ENCODE assay signal across 11 cellular contexts in genomic region chr16:68246121-68246520, GRCh38. TPM values are rescaled to one million over a fixed set of nuclear protein-coding genes. Genes with fewer than 3 reads are reported as not detected.
DNase-seq lines count a peak whose midpoint lies in the region; ATAC-seq lines count a peak whose summit lies in the region.
"Had no signal": no experiment of that assay in that cellular context is flagged by ENCODE, and none has a peak within 500 bp of the region (broad histone marks: within the 10 kb centered on the region; RNA-seq: fewer than 3 reads in every experiment).

No MANE protein-coding gene starts in this region.

- H3K4me3 Mint-ChIP-seq in T-helper 2 cell treated with Interferon-gamma antibody and Interleukin-4, amounts not matched to agents 5 μg/mL and 100 μg/mL, for 36 hours, result peak overlapping the region; percentile 100
- H3K4me3 Mint-ChIP-seq in activated T-helper 2 cell treated with anti-CD3 and anti-CD28 coated beads, Interferon-gamma antibody, Interleukin-2, Interleukin-4, amounts not matched to agents 10 μg/mL and 5 μg/mL and 100 μg/mL, durations not matched to agents 14 hours and 24 hours and 36 hours (ENCODE audit: low read depth), result peak overlapping the region; percentile 94
- H3K4me3 Mint-ChIP-seq in immature natural killer cell, result peak overlapping the region; percentile 97 to 99 (median 99)

- H3K9ac ChIP-seq in stomach smooth muscle (ENCODE audit: low read length in 2 of 2), result peak overlapping the region; percentile 41 to 75

- no peak for DNase-seq in T-helper 2 cell treated with Interferon-gamma antibody and Interleukin-4, amounts not matched to agents 5 μg/mL and 100 μg/mL, for 36 hours (ENCODE audit: low spot score)
- DNase-seq in T-helper 2 cell (no peak), immature natural killer cell (no peak), hippocampal formation (lab: John Stamatoyannopoulos, UW) (no peak)
- no peak for DNase-seq in activated T-helper 2 cell treated with anti-CD3 and anti-CD28 coated beads, Interferon-gamma antibody, Interleukin-2, Interleukin-4, amounts not matched to agents 10 μg/mL and 5 μg/mL and 100 μg/mL, durations not matched to agents 14 hours and 24 hours and 36 hours (ENCODE audit: low spot score)
- DNase-seq in activated CD4-positive, CD25-positive, alpha-beta regulatory T cell (lab: John Stamatoyannopoulos, UW), result no peak
- DNase-seq: anterior cingulate cortex, HCEC 1CT, NCI-H82 had no signal

- intact Hi-C loops in activated T-helper 2 cell treated with anti-CD3 and anti-CD28 coated beads, Interferon-gamma antibody, Interleukin-2, Interleukin-4, amounts not matched to agents 10 μg/mL and 5 μg/mL and 100 μg/mL, durations not matched to agents 14 hours and 24 hours and 36 hours (cut with micrococcal nuclease), result loop anchor here (10.0 kb wide), 1 partner anchor 269 kb away; no protein-coding TSS in a partner anchor

- H3K36me3 ChIP-seq in stomach smooth muscle (ENCODE audit: control insufficient read depth in 2 of 2, insufficient read depth in 2 of 2, low read length in 2 of 2), result peaks cover 0 to 11% of the 10 kb centered on the region in 2 donors

- H3K4me1 ChIP-seq in stomach smooth muscle (ENCODE audit: control insufficient read depth, insufficient read depth, low read length), result peaks cover 31% of the 10 kb centered on the region

- H3K4me3 ChIP-seq in stomach smooth muscle (ENCODE audit: low read length in 2 of 2), result peak overlapping the region; percentile 96 to 99

- no peak for ATAC-seq in GM18907 (IDR thresholded peaks at IDR 0.05; ENCODE audit: unreplicated experiment)

- no peaks in the 10 kb centered on the region for H3K27me3 ChIP-seq in stomach smooth muscle (ENCODE audit: control insufficient read depth in 1 of 2, insufficient read depth in 2 of 2, low read length in 2 of 2)

- no peaks in the 10 kb centered on the region for H3K9me3 Mint-ChIP-seq in T-helper 2 cell treated with Interferon-gamma antibody and Interleukin-4, amounts not matched to agents 5 μg/mL and 100 μg/mL, for 36 hours
- H3K9me3 Mint-ChIP-seq in activated T-helper 2 cell treated with anti-CD3 and anti-CD28 coated beads, Interferon-gamma antibody, Interleukin-2, Interleukin-4, amounts not matched to agents 10 μg/mL and 5 μg/mL and 100 μg/mL, durations not matched to agents 14 hours and 24 hours and 36 hours, result no peaks in the 10 kb centered on the region
- H3K9me3 Mint-ChIP-seq in immature natural killer cell, result no peaks in the 10 kb centered on the region

- H3K27ac ChIP-seq in stomach smooth muscle (ENCODE audit: low read length), result no peak overlapping the region

- peaks cover 4% of the 10 kb centered on the region for H3K27me3 Mint-ChIP-seq in T-helper 2 cell treated with Interferon-gamma antibody and Interleukin-4, amounts not matched to agents 5 μg/mL and 100 μg/mL, for 36 hours (ENCODE audit: low read depth)
- no peaks in the 10 kb centered on the region for H3K27me3 Mint-ChIP-seq in activated T-helper 2 cell treated with anti-CD3 and anti-CD28 coated beads, Interferon-gamma antibody, Interleukin-2, Interleukin-4, amounts not matched to agents 10 μg/mL and 5 μg/mL and 100 μg/mL, durations not matched to agents 14 hours and 24 hours and 36 hours (ENCODE audit: low read depth)
- H3K27me3 Mint-ChIP-seq in immature natural killer cell (ENCODE audit: low read depth in 3 of 3), result peaks cover 4 to 11% (median 8%) of the 10 kb centered on the region in 3 donors

- peaks cover 17% of the 10 kb centered on the region for H3K4me1 Mint-ChIP-seq in T-helper 2 cell treated with Interferon-gamma antibody and Interleukin-4, amounts not matched to agents 5 μg/mL and 100 μg/mL, for 36 hours (ENCODE audit: low read depth)
- peaks cover 16% of the 10 kb centered on the region for H3K4me1 Mint-ChIP-seq in activated T-helper 2 cell treated with anti-CD3 and anti-CD28 coated beads, Interferon-gamma antibody, Interleukin-2, Interleukin-4, amounts not matched to agents 10 μg/mL and 5 μg/mL and 100 μg/mL, durations not matched to agents 14 hours and 24 hours and 36 hours (ENCODE audit: low read depth)
- peaks cover 19 to 21% of the 10 kb centered on the region in 2 donors for H3K4me1 Mint-ChIP-seq in immature natural killer cell

- H3K27ac Mint-ChIP-seq in T-helper 2 cell treated with Interferon-gamma antibody and Interleukin-4, amounts not matched to agents 5 μg/mL and 100 μg/mL, for 36 hours, result peak overlapping the region; percentile 59
- H3K27ac Mint-ChIP-seq in activated T-helper 2 cell treated with anti-CD3 and anti-CD28 coated beads, Interferon-gamma antibody, Interleukin-2, Interleukin-4, amounts not matched to agents 10 μg/mL and 5 μg/mL and 100 μg/mL, durations not matched to agents 14 hours and 24 hours and 36 hours, result no peak overlapping the region
- H3K27ac Mint-ChIP-seq in immature natural killer cell, result no peak overlapping the region

- H3K36me3 Mint-ChIP-seq in T-helper 2 cell treated with Interferon-gamma antibody and Interleukin-4, amounts not matched to agents 5 μg/mL and 100 μg/mL, for 36 hours (ENCODE audit: low read depth), result peaks cover 8% of the 10 kb centered on the region
- H3K36me3 Mint-ChIP-seq in activated T-helper 2 cell treated with anti-CD3 and anti-CD28 coated beads, Interferon-gamma antibody, Interleukin-2, Interleukin-4, amounts not matched to agents 10 μg/mL and 5 μg/mL and 100 μg/mL, durations not matched to agents 14 hours and 24 hours and 36 hours (ENCODE audit: low read depth), result peaks cover 10% of the 10 kb centered on the region
- H3K36me3 Mint-ChIP-seq in immature natural killer cell, result peaks cover 0 to 5% (median 4%) of the 10 kb centered on the region in 3 donors

- H3K9me3 ChIP-seq in stomach smooth muscle (ENCODE audit: control insufficient read depth in 2 of 2, low read length in 2 of 2), result no peaks in the 10 kb centered on the region

RNA-seq across cellular contexts. Expression of gene PLA2G15, which starts 0.9 kb away (rescaled TPM):
- 9.0 and 10.3 TPM in 2 replicates for total RNA-seq in activated T-helper 2 cell treated with anti-CD3 and anti-CD28 coated beads, Interferon-gamma antibody, Interleukin-2, Interleukin-4, amounts not matched to agents 10 μg/mL and 5 μg/mL and 100 μg/mL, durations not matched to agents 14 hours and 24 hours and 36 hours
- 10 to 100 TPM in 1 of 3 donors, 1 to 10 TPM in 2; 4.8 to 10.7 (median 9.0) TPM for polyA plus RNA-seq in immature natural killer cell

RNA-seq across cellular contexts. Expression of gene ESRP2, which starts 10.2 kb away (rescaled TPM):
- total RNA-seq in activated T-helper 2 cell treated with anti-CD3 and anti-CD28 coated beads, Interferon-gamma antibody, Interleukin-2, Interleukin-4, amounts not matched to agents 10 μg/mL and 5 μg/mL and 100 μg/mL, durations not matched to agents 14 hours and 24 hours and 36 hours, result 0.23 and 0.34 TPM in 2 replicates
- polyA plus RNA-seq in immature natural killer cell, result under 1 TPM in 1 of 3 donors, not detected in 2; 0.45 TPM

RNA-seq across cellular contexts. Expression of gene SLC7A6, which starts 18.2 kb away (rescaled TPM):
- 107 and 108 TPM in 2 replicates for total RNA-seq in activated T-helper 2 cell treated with anti-CD3 and anti-CD28 coated beads, Interferon-gamma antibody, Interleukin-2, Interleukin-4, amounts not matched to agents 10 μg/mL and 5 μg/mL and 100 μg/mL, durations not matched to agents 14 hours and 24 hours and 36 hours
- polyA plus RNA-seq in immature natural killer cell, result 10 to 100 TPM in 1 of 3 donors, 1 to 10 TPM in 2; 1.9 to 12.8 (median 6.0) TPM
